Comparison of ENCODE assay signal across 1 cellular context in genomic region chr1:32106663-32107273, GRCh38.
A peak's percentile ranks its signal among the peaks of the same experiment; 100 is the strongest.
TF ChIP-seq lines count a peak whose summit lies in the region.

No MANE protein-coding gene starts in this region.

TF ChIP-seq in HepG2, 621 proteins besides CTCF, POLR2A, EP300 and RAD21:
- TF ChIP-seq CREB3 (CRISPR knock-in tag; IDR thresholded peaks at IDR 0.05) (no peak), DRAP1 (CRISPR knock-in tag; IDR thresholded peaks at IDR 0.05) (no peak), ZNF850 (CRISPR knock-in tag; conservative IDR thresholded peaks at IDR 0.05) (no peak), CHD4 (IDR thresholded peaks at IDR 0.05; ENCODE audit: borderline replicate concordance, low read length) (no peak), BCL6 (CRISPR knock-in tag; IDR thresholded peaks at IDR 0.05) (no peak), ZNF451 (CRISPR knock-in tag; IDR thresholded peaks at IDR 0.05) (no peak), ZNF441 (CRISPR knock-in tag; IDR thresholded peaks at IDR 0.05; ENCODE audit: borderline replicate concordance) (peak; percentile 87; the same call in 1 of the 2 replicates), ZNF121 (CRISPR knock-in tag; IDR thresholded peaks at IDR 0.05) (peak; percentile 78), PRPF4 (IDR thresholded peaks at IDR 0.05; ENCODE audit: low read depth, low read length, poor library complexity, severe bottlenecking) (no peak)
